1 cellular context compared by ENCODE assay signal in genomic region chr22:49872347-49872746, GRCh38.
TF ChIP-seq lines count a peak whose summit lies in the region.

No MANE protein-coding gene starts in this region.

TF ChIP-seq in K562, 482 proteins besides CTCF, POLR2A, EP300 and RAD21:
- TF ChIP-seq MEIS2 (IDR thresholded peaks at IDR 0.05; ENCODE audit: partially characterized antibody), result peak; percentile 45
- peak; percentile 92 for TF ChIP-seq ZNF316 (IDR thresholded peaks at IDR 0.05)
- TF ChIP-seq, protein P1, sequence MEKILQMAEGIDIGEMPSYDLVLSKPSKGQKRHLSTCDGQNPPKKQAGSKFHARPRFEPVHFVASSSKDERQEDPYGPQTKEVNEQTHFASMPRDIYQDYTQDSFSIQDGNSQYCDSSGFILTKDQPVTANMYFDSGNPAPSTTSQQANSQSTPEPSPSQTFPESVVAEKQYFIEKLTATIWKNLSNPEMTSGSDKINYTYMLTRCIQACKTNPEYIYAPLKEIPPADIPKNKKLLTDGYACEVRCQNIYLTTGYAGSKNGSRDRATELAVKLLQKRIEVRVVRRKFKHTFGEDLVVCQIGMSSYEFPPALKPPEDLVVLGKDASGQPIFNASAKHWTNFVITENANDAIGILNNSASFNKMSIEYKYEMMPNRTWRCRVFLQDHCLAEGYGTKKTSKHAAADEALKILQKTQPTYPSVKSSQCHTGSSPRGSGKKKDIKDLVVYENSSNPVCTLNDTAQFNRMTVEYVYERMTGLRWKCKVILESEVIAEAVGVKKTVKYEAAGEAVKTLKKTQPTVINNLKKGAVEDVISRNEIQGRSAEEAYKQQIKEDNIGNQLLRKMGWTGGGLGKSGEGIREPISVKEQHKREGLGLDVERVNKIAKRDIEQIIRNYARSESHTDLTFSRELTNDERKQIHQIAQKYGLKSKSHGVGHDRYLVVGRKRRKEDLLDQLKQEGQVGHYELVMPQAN (IDR thresholded peaks at IDR 0.05; ENCODE audit: borderline replicate concordance), result no peak
- TF ChIP-seq ZEB2 (IDR thresholded peaks at IDR 0.05), result 0 out of 2 replicates have a peak, but pooled peaks have one; percentile 24
- TF ChIP-seq, protein P2, sequence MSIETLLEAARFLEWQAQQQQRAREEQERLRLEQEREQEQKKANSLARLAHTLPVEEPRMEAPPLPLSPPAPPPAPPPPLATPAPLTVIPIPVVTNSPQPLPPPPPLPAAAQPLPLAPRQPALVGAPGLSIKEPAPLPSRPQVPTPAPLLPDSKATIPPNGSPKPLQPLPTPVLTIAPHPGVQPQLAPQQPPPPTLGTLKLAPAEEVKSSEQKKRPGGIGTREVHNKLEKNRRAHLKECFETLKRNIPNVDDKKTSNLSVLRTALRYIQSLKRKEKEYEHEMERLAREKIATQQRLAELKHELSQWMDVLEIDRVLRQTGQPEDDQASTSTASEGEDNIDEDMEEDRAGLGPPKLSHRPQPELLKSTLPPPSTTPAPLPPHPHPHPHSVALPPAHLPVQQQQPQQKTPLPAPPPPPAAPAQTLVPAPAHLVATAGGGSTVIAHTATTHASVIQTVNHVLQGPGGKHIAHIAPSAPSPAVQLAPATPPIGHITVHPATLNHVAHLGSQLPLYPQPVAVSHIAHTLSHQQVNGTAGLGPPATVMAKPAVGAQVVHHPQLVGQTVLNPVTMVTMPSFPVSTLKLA (conservative IDR thresholded peaks at IDR 0.05), result peak; percentile 75 to 88
- no peak for TF ChIP-seq SP1 (CRISPR knock-in tag; IDR thresholded peaks at IDR 0.05)
- TF ChIP-seq NFE2L1 (tag; IDR thresholded peaks at IDR 0.05; ENCODE audit: borderline replicate concordance, low read depth), result 0 out of 2 replicates have a peak, but pooled peaks have one; percentile 41
- 0 out of 4 replicates have a peak, but pooled peaks of 1 of the 2 experiments have one; percentile 24 for TF ChIP-seq HDAC1 (IDR thresholded peaks at IDR 0.05)
- TF ChIP-seq SMARCA4 (IDR thresholded peaks at IDR 0.05), result peak; percentile 52; the same call in 1 of the 2 replicates
- peak; percentile 69 for TF ChIP-seq MAFK (IDR thresholded peaks at IDR 0.05; ENCODE audit: low read length)
- no peak for TF ChIP-seq ZFP30 (CRISPR knock-in tag; IDR thresholded peaks at IDR 0.05; ENCODE audit: borderline replicate concordance)
- no peak for TF ChIP-seq NR0B1 (IDR thresholded peaks at IDR 0.05; ENCODE audit: partially characterized antibody)
- no peak for TF ChIP-seq ZNF436 (CRISPR knock-in tag; IDR thresholded peaks at IDR 0.05)
- TF ChIP-seq, protein P3, sequence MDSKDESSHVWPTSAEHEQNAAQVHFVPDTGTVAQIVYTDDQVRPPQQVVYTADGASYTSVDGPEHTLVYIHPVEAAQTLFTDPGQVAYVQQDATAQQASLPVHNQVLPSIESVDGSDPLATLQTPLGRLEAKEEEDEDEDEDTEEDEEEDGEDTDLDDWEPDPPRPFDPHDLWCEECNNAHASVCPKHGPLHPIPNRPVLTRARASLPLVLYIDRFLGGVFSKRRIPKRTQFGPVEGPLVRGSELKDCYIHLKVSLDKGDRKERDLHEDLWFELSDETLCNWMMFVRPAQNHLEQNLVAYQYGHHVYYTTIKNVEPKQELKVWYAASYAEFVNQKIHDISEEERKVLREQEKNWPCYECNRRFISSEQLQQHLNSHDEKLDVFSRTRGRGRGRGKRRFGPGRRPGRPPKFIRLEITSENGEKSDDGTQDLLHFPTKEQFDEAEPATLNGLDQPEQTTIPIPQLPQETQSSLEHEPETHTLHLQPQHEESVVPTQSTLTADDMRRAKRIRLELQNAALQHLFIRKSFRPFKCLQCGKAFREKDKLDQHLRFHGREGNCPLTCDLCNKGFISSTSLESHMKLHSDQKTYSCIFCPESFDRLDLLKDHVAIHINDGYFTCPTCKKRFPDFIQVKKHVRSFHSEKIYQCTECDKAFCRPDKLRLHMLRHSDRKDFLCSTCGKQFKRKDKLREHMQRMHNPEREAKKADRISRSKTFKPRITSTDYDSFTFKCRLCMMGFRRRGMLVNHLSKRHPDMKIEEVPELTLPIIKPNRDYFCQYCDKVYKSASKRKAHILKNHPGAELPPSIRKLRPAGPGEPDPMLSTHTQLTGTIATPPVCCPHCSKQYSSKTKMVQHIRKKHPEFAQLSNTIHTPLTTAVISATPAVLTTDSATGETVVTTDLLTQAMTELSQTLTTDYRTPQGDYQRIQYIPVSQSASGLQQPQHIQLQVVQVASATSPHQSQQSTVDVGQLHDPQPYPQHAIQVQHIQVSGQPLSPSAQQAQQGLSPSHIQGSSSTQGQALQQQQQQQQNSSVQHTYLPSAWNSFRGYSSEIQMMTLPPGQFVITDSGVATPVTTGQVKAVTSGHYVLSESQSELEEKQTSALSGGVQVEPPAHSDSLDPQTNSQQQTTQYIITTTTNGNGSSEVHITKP (IDR thresholded peaks at IDR 0.05; ENCODE audit: partially characterized antibody), result peak; percentile 41
- TF ChIP-seq FOXK2 (conservative IDR thresholded peaks at IDR 0.05 in 1 of 2, IDR thresholded peaks at IDR 0.05 in 1 of 2; ENCODE audit: low read depth in 2 of 2), result 0 out of 4 replicates have a peak, but pooled peaks have one; percentile 47 to 66
- TF ChIP-seq NFE2 (IDR thresholded peaks at IDR 0.05; ENCODE audit: low read depth), result peak; percentile 87
- no peak for TF ChIP-seq KLF13 (tag; IDR thresholded peaks at IDR 0.05; ENCODE audit: borderline replicate concordance, low read depth)
- peak; percentile 33; the same call in 1 of the 2 replicates for TF ChIP-seq ARID1B (IDR thresholded peaks at IDR 0.05)
- no peak for TF ChIP-seq ZNF263 (CRISPR knock-in tag; IDR thresholded peaks at IDR 0.05; ENCODE audit: borderline replicate concordance)
- peak; percentile 90 for TF ChIP-seq C11orf30 (IDR thresholded peaks at IDR 0.05; ENCODE audit: low read depth)
- TF ChIP-seq BCOR (IDR thresholded peaks at IDR 0.05), result 0 out of 2 replicates have a peak, but pooled peaks have one; percentile 13
- peak; percentile 57 for TF ChIP-seq DPF2 (IDR thresholded peaks at IDR 0.05)
- TF ChIP-seq MAFF (IDR thresholded peaks at IDR 0.05; ENCODE audit: low read length), result peak; percentile 66
- peak; percentile 90 for TF ChIP-seq MAFG (tag; conservative IDR thresholded peaks at IDR 0.05)
- peak; percentile 36; the same call in 1 of the 2 replicates for TF ChIP-seq SMARCE1 (IDR thresholded peaks at IDR 0.05)
- 0 out of 2 replicates have a peak, but pooled peaks have one; percentile 24 for TF ChIP-seq FOXJ2 (tag; IDR thresholded peaks at IDR 0.05)
- 0 out of 2 replicates have a peak, but pooled peaks have one; percentile 23 for TF ChIP-seq MYC (IDR thresholded peaks at IDR 0.05; ENCODE audit: low read depth, low read length)
- no peak for TF ChIP-seq MYC (CRISPR knock-in tag; IDR thresholded peaks at IDR 0.05; ENCODE audit: borderline replicate concordance, low read depth)
